8 cellular contexts compared by ENCODE assay signal in the genomic region with DNA sequence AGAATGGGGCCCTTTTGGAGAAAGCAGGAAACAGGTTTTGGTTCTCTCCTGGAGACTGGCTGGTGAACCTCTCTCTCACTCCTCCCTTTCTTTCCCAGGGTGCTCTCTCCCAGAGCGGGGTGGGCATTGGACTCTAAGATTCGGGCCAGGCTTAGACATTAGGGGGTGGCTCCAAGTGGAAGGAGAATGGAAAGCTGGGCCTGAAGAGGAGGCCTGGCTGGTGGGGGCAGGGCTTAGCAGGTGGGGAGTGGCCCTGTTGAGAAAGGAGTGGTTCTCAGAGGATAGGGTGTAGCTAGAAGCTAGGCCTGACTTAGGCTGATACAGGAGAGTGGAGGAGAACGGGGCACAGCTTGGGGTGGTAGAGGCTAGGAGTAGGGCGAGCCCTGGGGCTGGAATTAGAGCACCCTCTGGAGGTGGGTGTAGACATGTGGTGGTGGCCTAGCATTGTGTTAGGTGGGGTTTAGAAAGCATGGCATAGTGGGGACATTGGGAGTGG. TPM values are rescaled to one million over a fixed set of nuclear protein-coding genes. Genes with fewer than 3 reads are reported as not detected.
DNase-seq lines count a peak whose midpoint lies in the region; ATAC-seq and TF ChIP-seq lines count a peak whose summit lies in the region.

No MANE protein-coding gene starts in this region.

- H3K27me3 ChIP-seq in IMR-90 (ENCODE audit: control insufficient read depth, insufficient read depth, low read length) (no peaks in the 10 kb centered on the region), liver (ENCODE audit: control insufficient read depth in 4 of 4, insufficient read depth in 4 of 4, low read length in 3 of 4) (no peaks in the 10 kb centered on the region), endodermal cell (ENCODE audit: control insufficient read depth, insufficient read depth, low read length, poor library complexity, severe bottlenecking) (peaks cover 8% of the 10 kb centered on the region)

- H4K5ac ChIP-seq in IMR-90 (ENCODE audit: low read depth, low read length): no peak overlapping the region

- 0 out of 2 replicates have a peak, but pooled peaks cover 5% of the 10 kb centered on the region for H3K9me1 ChIP-seq in IMR-90 (ENCODE audit: insufficient read depth, low read length)

- peaks cover 27% of the 10 kb centered on the region for H3K4me1 Mint-ChIP-seq in activated naive CD8-positive, alpha-beta T cell treated with anti-CD3 and anti-CD28 coated beads, Interleukin-2, amount 50 U/mL, for 24 hours
- no peaks in the 10 kb centered on the region for H3K4me1 Mint-ChIP-seq in endodermal cell

- peaks cover 25% of the 10 kb centered on the region for H3K36me3 ChIP-seq in IMR-90 (ENCODE audit: control insufficient read depth, insufficient read depth, low read length)
- peaks cover 0 to 23% (median 2%) of the 10 kb centered on the region in 4 donors for H3K36me3 ChIP-seq in liver (ENCODE audit: control insufficient read depth in 4 of 4, insufficient read depth in 3 of 4, low read depth in 1 of 4, low read length in 3 of 4)
- no peaks in the 10 kb centered on the region for H3K36me3 ChIP-seq in endodermal cell (ENCODE audit: control insufficient read depth, insufficient read depth, low read length)

- no peak overlapping the region for H3K4ac ChIP-seq in IMR-90 (ENCODE audit: low read depth, low read length)

- intact Hi-C loops in IMR-90 (cut with micrococcal nuclease): no loop called here

- no peak overlapping the region for H3K27ac ChIP-seq in IMR-90 (ENCODE audit: insufficient read depth, low read length)
- H3K27ac ChIP-seq in liver (ENCODE audit: low read depth in 1 of 2, low read length in 2 of 2): no peak overlapping the region
- H3K27ac ChIP-seq in endodermal cell (ENCODE audit: low read depth, low read length): no peak overlapping the region

- H2BK20ac ChIP-seq in IMR-90 (ENCODE audit: low read depth, low read length): no peak overlapping the region

- POLR2A ChIA-PET in IMR-90 (lab: Charles Lee; ENCODE audit: unreplicated experiment): no interaction called here

- no peak for TF ChIP-seq RAD21 in IMR-90 (IDR thresholded peaks at IDR 0.05; ENCODE audit: low read length)
- TF ChIP-seq RAD21 in liver (IDR thresholded peaks at IDR 0.05): peak; percentile 49 to 67

- ATAC-seq in IMR-90 (ENCODE audit: low read depth) (no peak), HG02571 (IDR thresholded peaks at IDR 0.05; ENCODE audit: unreplicated experiment) (no peak)
- peak; percentile 51 for ATAC-seq in activated naive CD8-positive, alpha-beta T cell treated with anti-CD3 and anti-CD28 coated beads, Interleukin-2, amount 50 U/mL, for 24 hours

- in situ Hi-C loops in IMR-90 (cut with MboI; ENCODE audit: low sequenced_read_pairs): no loop called here

- 71% methylated on average over 3 of the region's 4 CpGs; no CpG with 5 or more reads in 1 of the 2 experiments for WGBS in IMR-90 (ENCODE audit: extremely low coverage in 2 of 2, insufficient read length in 1 of 2), 2 experiments
- 87% methylated on average over 4 of the region's 4 CpGs for WGBS in liver
- WGBS in endodermal cell (ENCODE audit: insufficient coverage in 1 of 2, insufficient read length in 1 of 2), 2 experiments: 88% methylated on average over 4 of the region's 4 CpGs; no CpG with 5 or more reads in 1 of the 2 experiments

- H3K27ac Mint-ChIP-seq in activated naive CD8-positive, alpha-beta T cell treated with anti-CD3 and anti-CD28 coated beads, Interleukin-2, amount 50 U/mL, for 24 hours: peak overlapping the region; percentile 46
- H3K27ac Mint-ChIP-seq in endodermal cell: no peak overlapping the region

- H4K20me1 ChIP-seq in IMR-90 (ENCODE audit: insufficient read depth, low read length): no peaks in the 10 kb centered on the region; the same call in 1 of the 2 replicates

- BruUV-seq in IMR-90 (replicated peaks; lab: Mats Ljungman, UMichigan): no TSS peak

- H3K56ac ChIP-seq in IMR-90 (ENCODE audit: extremely low read depth, insufficient read depth, low read length): no peak overlapping the region

- dilution Hi-C loops in IMR-90 (cut with HindIII; ENCODE audit: low sequenced_read_pairs, unreplicated experiment): no loop called here

- peaks cover 14 to 15% of the 10 kb centered on the region in 2 experiments; a peak in 3 of 4 replicates for H3K79me1 ChIP-seq in IMR-90 (ENCODE audit: low read depth in 1 of 2, low read length in 2 of 2)

- H3K18ac ChIP-seq in IMR-90 (ENCODE audit: low read depth, low read length): no peak overlapping the region

- no peak overlapping the region for H3K23ac ChIP-seq in IMR-90 (ENCODE audit: low read depth, low read length)

- H3K4me3 ChIP-seq in AG09309 (ENCODE audit: control insufficient read depth, low read depth, low read length) (no peak overlapping the region), IMR-90 (ENCODE audit: insufficient read depth, low read depth, low read length) (no peak overlapping the region), liver (ENCODE audit: low read depth in 1 of 3, low read length in 3 of 3) (no peak overlapping the region), endodermal cell (ENCODE audit: low read length) (no peak overlapping the region)

- no peak overlapping the region for H2AFZ ChIP-seq in IMR-90 (replicated peaks; ENCODE audit: low read length, poor library complexity)

- H2BK15ac ChIP-seq in IMR-90 (ENCODE audit: low read depth, low read length): no peak overlapping the region

- no peak overlapping the region for H3K14ac ChIP-seq in IMR-90 (replicated peaks; ENCODE audit: low read depth, low read length)

- peak; percentile 14 for TF ChIP-seq CTCF in AG09309 (IDR thresholded peaks at IDR 0.05; ENCODE audit: control insufficient read depth, insufficient read depth, low read depth, low read length, missing control alignments)
- no peak for TF ChIP-seq CTCF in IMR-90 (conservative IDR thresholded peaks at IDR 0.05; ENCODE audit: low read depth, low read length)
- peak; percentile 6 for TF ChIP-seq CTCF in liver (IDR thresholded peaks at IDR 0.05; ENCODE audit: low read depth, low read length, missing input control)
- TF ChIP-seq CTCF in endodermal cell (conservative IDR thresholded peaks at IDR 0.05): no peak

- H2AK9ac ChIP-seq in IMR-90 (replicated peaks; ENCODE audit: low read depth, low read length, poor library complexity): peak overlapping the region; percentile 65

- CTCF ChIA-PET in IMR-90 (lab: Yijun Ruan, JAX): interaction anchor here (0.7 kb wide), 1 partner anchor 8 kb away, joined by 4 read pairs; no protein-coding TSS in a partner anchor

- H3K9ac ChIP-seq in IMR-90 (ENCODE audit: low read depth, low read length) (no peak overlapping the region), liver (ENCODE audit: low read depth in 1 of 2, low read length in 2 of 2) (no peak overlapping the region), endodermal cell (ENCODE audit: extremely low read depth, low read length, poor library complexity, severe bottlenecking) (no peak overlapping the region)

- no peaks in the 10 kb centered on the region for H3K9me3 Mint-ChIP-seq in activated naive CD8-positive, alpha-beta T cell treated with anti-CD3 and anti-CD28 coated beads, Interleukin-2, amount 50 U/mL, for 24 hours
- H3K9me3 Mint-ChIP-seq in endodermal cell: peaks cover 81% of the 10 kb centered on the region

- peaks cover 2% of the 10 kb centered on the region for H3K4me1 ChIP-seq in IMR-90 (ENCODE audit: control insufficient read depth, insufficient read depth, low read length)
- H3K4me1 ChIP-seq in liver (ENCODE audit: control insufficient read depth in 4 of 4, insufficient read depth in 4 of 4, low read length in 3 of 4): peaks cover 0 to 6% (median 3%) of the 10 kb centered on the region in 4 donors
- H3K4me1 ChIP-seq in endodermal cell (ENCODE audit: control insufficient read depth, insufficient read depth, low read length): no peaks in the 10 kb centered on the region

- H3K4me2 ChIP-seq in IMR-90 (ENCODE audit: low read depth, low read length): no peak overlapping the region

- no peak for TF ChIP-seq POLR2A in IMR-90 (IDR thresholded peaks at IDR 0.05; ENCODE audit: low read depth, low read length)

- no peak overlapping the region for H4K8ac ChIP-seq in IMR-90 (ENCODE audit: low read depth in 2 of 2, low read length in 2 of 2)

- no peak overlapping the region for H2BK5ac ChIP-seq in IMR-90 (ENCODE audit: low read depth, low read length, poor library complexity, severe bottlenecking)

- peaks cover 29% of the 10 kb centered on the region for H3K36me3 Mint-ChIP-seq in activated naive CD8-positive, alpha-beta T cell treated with anti-CD3 and anti-CD28 coated beads, Interleukin-2, amount 50 U/mL, for 24 hours (ENCODE audit: low read depth)
- H3K36me3 Mint-ChIP-seq in endodermal cell (ENCODE audit: low read depth): peaks cover 44% of the 10 kb centered on the region

- DNase-seq in AG09309 (ENCODE audit: low read depth) (no peak), IMR-90 (no peak), islet precursor cell (no peak), endodermal cell (no peak)
- no peak for DNase-seq in activated naive CD8-positive, alpha-beta T cell treated with anti-CD3 and anti-CD28 coated beads, Interleukin-2, amount 50 U/mL, for 24 hours
- no peak for DNase-seq in stimulated activated CD4-positive, alpha-beta T cell treated with anti-CD3 and anti-CD28 coated beads, Interleukin-4, amount 100 ng/mL, for 1 hour

- H3K27me3 Mint-ChIP-seq in activated naive CD8-positive, alpha-beta T cell treated with anti-CD3 and anti-CD28 coated beads, Interleukin-2, amount 50 U/mL, for 24 hours: no peaks in the 10 kb centered on the region
- peaks cover 11% of the 10 kb centered on the region for H3K27me3 Mint-ChIP-seq in endodermal cell (ENCODE audit: insufficient read depth)

- no peak overlapping the region for H3K4me3 Mint-ChIP-seq in activated naive CD8-positive, alpha-beta T cell treated with anti-CD3 and anti-CD28 coated beads, Interleukin-2, amount 50 U/mL, for 24 hours
- H3K4me3 Mint-ChIP-seq in endodermal cell: no peak overlapping the region

- H3K9me3 ChIP-seq in IMR-90 (ENCODE audit: control insufficient read depth, insufficient read depth, low read length) (no peaks in the 10 kb centered on the region; the same call in 1 of the 2 replicates), liver (ENCODE audit: control insufficient read depth in 4 of 4, low read length in 3 of 4) (no peaks in the 10 kb centered on the region), endodermal cell (ENCODE audit: control insufficient read depth, low read length) (no peaks in the 10 kb centered on the region)

- no peak overlapping the region for H2AK5ac ChIP-seq in IMR-90 (ENCODE audit: low read depth, low read length)

- no peak overlapping the region for H2BK120ac ChIP-seq in IMR-90 (ENCODE audit: low read depth, low read length)

- no peak overlapping the region for H4K91ac ChIP-seq in IMR-90 (ENCODE audit: insufficient read depth, low read depth, low read length)

RNA-seq across cellular contexts. Expression of a gene that starts 5.7 kb away (rescaled TPM):
- total RNA-seq in IMR-90 (2012; rRNA removed) (22.6 and 29.2 TPM in 2 replicates), liver (1 to 10 TPM; 2.4 to 6.7 TPM), endodermal cell (1 to 10 TPM; 1.9 to 2.0 TPM)
- polyA plus RNA-seq in IMR-90 (2012; rRNA removed) (149 and 156 TPM in 2 replicates), liver (10 to 100 TPM; 22.6 to 24.5 TPM)
- 125 and 134 TPM in 2 replicates for polyA plus RNA-seq in IMR-90 (2012; cell fraction: cytosol; rRNA removed)
- 31.7 and 42.9 TPM in 2 replicates for polyA plus RNA-seq in IMR-90 (2012; cell fraction: nucleus; rRNA removed; ENCODE audit: low replicate concordance)
- 3.4 TPM for polyA plus RNA-seq in endodermal cell (2013, experiment 1 of 2)
- 2.3 TPM for polyA plus RNA-seq in endodermal cell (2013, experiment 2 of 2)

RNA-seq across cellular contexts. Expression of a gene that starts 8.8 kb away (rescaled TPM):
- 3.1 and 3.4 TPM in 2 replicates for total RNA-seq in IMR-90 (2012; rRNA removed)
- 6.4 and 6.8 TPM in 2 replicates for polyA plus RNA-seq in IMR-90 (2012; rRNA removed)
- 4.0 and 7.7 TPM in 2 replicates for polyA plus RNA-seq in IMR-90 (2012; cell fraction: cytosol; rRNA removed)
- polyA plus RNA-seq in IMR-90 (2012; cell fraction: nucleus; rRNA removed; ENCODE audit: low replicate concordance): 21.5 and 50.0 TPM in 2 replicates
- 1 to 10 TPM; 2.5 to 6.5 TPM for total RNA-seq in liver
- 1 to 10 TPM; 2.1 to 3.3 TPM for polyA plus RNA-seq in liver
- total RNA-seq in endodermal cell: 10 to 100 TPM; 10.7 to 12.0 TPM
- polyA plus RNA-seq in endodermal cell (2013, experiment 1 of 2): 5.5 TPM
- polyA plus RNA-seq in endodermal cell (2013, experiment 2 of 2): 5.5 TPM

RNA-seq across cellular contexts. Expression of a gene that starts 14.8 kb away (rescaled TPM):
- total RNA-seq in IMR-90 (2012; rRNA removed) (0.56 and 0.72 TPM in 2 replicates), liver (1 to 10 TPM; 2.9 to 6.9 TPM), endodermal cell (1 to 10 TPM; 1.2 to 1.3 TPM)
- polyA plus RNA-seq in IMR-90 (2012; rRNA removed) (1.0 and 1.1 TPM in 2 replicates), liver (10 to 100 TPM in 1 of 2 donors, 1 to 10 TPM in 1; 8.8 to 10.8 TPM)
- polyA plus RNA-seq in IMR-90 (2012; cell fraction: cytosol; rRNA removed): 0.68 and 1.5 TPM in 2 replicates
- polyA plus RNA-seq in IMR-90 (2012; cell fraction: nucleus; rRNA removed; ENCODE audit: low replicate concordance): 1.5 and 2.2 TPM in 2 replicates
- polyA plus RNA-seq in endodermal cell (2013, experiment 1 of 2): 0.46 TPM
- polyA plus RNA-seq in endodermal cell (2013, experiment 2 of 2): 0.70 TPM

RNA-seq across cellular contexts. Expression of a gene that starts 22.6 kb away (rescaled TPM):
- total RNA-seq in IMR-90 (2012; rRNA removed) (under 0.01 TPM in 1 of 2 replicates, not detected in the other), liver (under 1 TPM; 0.61 to 0.67 TPM), endodermal cell (under 1 TPM; 0.48 to 0.51 TPM)
- polyA plus RNA-seq in IMR-90 (2012; rRNA removed) (0.05 and 0.06 TPM in 2 replicates), liver (under 1 TPM; 0.30 to 0.33 TPM)
- polyA plus RNA-seq in IMR-90 (2012; cell fraction: cytosol; rRNA removed): 0.02 and 0.08 TPM in 2 replicates
- 0.09 and 0.16 TPM in 2 replicates for polyA plus RNA-seq in IMR-90 (2012; cell fraction: nucleus; rRNA removed; ENCODE audit: low replicate concordance)
- 7.7 TPM for polyA plus RNA-seq in endodermal cell (2013, experiment 1 of 2)
- polyA plus RNA-seq in endodermal cell (2013, experiment 2 of 2): 5.4 TPM

RNA-seq across cellular contexts. Expression of a gene that starts 53.9 kb away (rescaled TPM):
- total RNA-seq in IMR-90 (2012; rRNA removed): 17.5 and 19.7 TPM in 2 replicates
- polyA plus RNA-seq in IMR-90 (2012; rRNA removed): 23.7 and 25.7 TPM in 2 replicates
- 21.9 and 22.0 TPM in 2 replicates for polyA plus RNA-seq in IMR-90 (2012; cell fraction: cytosol; rRNA removed)
- polyA plus RNA-seq in IMR-90 (2012; cell fraction: nucleus; rRNA removed; ENCODE audit: low replicate concordance): 10.7 and 12.6 TPM in 2 replicates
- 10 to 100 TPM in 1 of 2 donors, 1 to 10 TPM in 1; 9.5 to 13.8 TPM for total RNA-seq in liver
- 10 to 100 TPM in 1 of 2 donors, 1 to 10 TPM in 1; 7.7 to 12.0 TPM for polyA plus RNA-seq in liver
- 10 to 100 TPM; 17.9 to 23.7 TPM for total RNA-seq in endodermal cell
- polyA plus RNA-seq in endodermal cell (2013, experiment 1 of 2): 25.1 TPM
- 23.2 TPM for polyA plus RNA-seq in endodermal cell (2013, experiment 2 of 2)

Comparison
In these comparisons a context has a peak if more than half of its experiments do, and no peak if none do; other contexts are left out.
1. CTCF ChIP-seq: peak in AG09309 (single experiment) and liver (single experiment); none in IMR-90 (single experiment) and endodermal cell (single experiment).